In genomic region chr1:236350308-236350707, GRCh38 we compare ENCODE assay signal across 22 cellular contexts. TPM values are rescaled to one million over a fixed set of nuclear protein-coding genes. Genes with fewer than 3 reads are reported as not detected.
"Had no signal": no experiment of that assay in that cellular context is flagged by ENCODE, and none has a peak within 500 bp of the region (broad histone marks: within the 10 kb centered on the region; RNA-seq: fewer than 3 reads in every experiment).

No MANE protein-coding gene starts in this region.

- H3K27ac ChIP-seq: RWPE1 had no signal

- H3K4me2 ChIP-seq: SK-N-SH had no signal

- H3K9me3 ChIP-seq: MG63, SK-N-SH had no signal

- H3K9ac ChIP-seq: SK-N-SH had no signal

- DNase-seq: Karpas-422, KG1, MG63, NCI-H1092, NCI-H1105 treated with DMSO at 0.1 percent for 48 hours, NCI-H1417 treated with DMSO at 0.1 percent for 48 hours, NCI-H146, NCI-H1694 treated with DMSO at 0.1 percent for 48 hours, NCI-H1930, NCI-H2081 treated with DMSO at 0.1 percent for 48 hours, NCI-H2171, NCI-H226, NCI-H446, NCI-H510A, NCI-H524 treated with DMSO at 0.1 percent for 48 hours, NCI-H69, NCI-H774, SHP77, SK-N-SH, SW 1271 had no signal

- H3K36me3 ChIP-seq: MG63 had no signal

- H3K4me3 ChIP-seq: MG63 had no signal

RNA-seq across cellular contexts. Expression of gene EDARADD, which starts 43.8 kb away (rescaled TPM):
- total RNA-seq: HT-29 had no signal
- polyA plus RNA-seq: SK-N-SH had no signal
